ENCODE assay signal across 8 cellular contexts in the genomic region with DNA sequence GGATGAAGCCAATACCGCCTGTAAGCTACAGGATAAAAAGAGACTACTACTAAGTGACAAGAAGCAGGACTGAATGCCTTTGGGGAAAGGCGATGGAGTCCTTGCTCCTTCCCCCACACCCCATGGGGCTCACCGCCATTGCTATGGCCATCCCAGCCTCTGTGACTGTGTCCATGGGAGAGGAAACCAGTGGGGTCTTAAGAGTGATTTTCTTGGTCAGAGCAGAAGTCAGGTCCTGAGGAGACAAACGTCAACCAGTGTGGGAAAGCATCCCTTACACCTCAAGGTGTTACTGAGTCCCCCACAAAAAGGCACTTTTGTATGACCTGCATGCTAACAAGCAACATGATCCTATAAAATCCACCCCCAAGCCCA. TPM values are rescaled to one million over a fixed set of nuclear protein-coding genes. Genes with fewer than 3 reads are reported as not detected.
DNase-seq lines count a peak whose midpoint lies in the region; ATAC-seq and TF ChIP-seq lines count a peak whose summit lies in the region.

No MANE protein-coding gene starts in this region.

- H3K4me3 Mint-ChIP-seq in GM23338, result peak overlapping the region; percentile 94
- peak overlapping the region; percentile 84 to 91 (median 89) for H3K4me3 Mint-ChIP-seq in T-cell

- POLR2A ChIA-PET in T-cell (lab: Charles Lee), result interaction anchor here (0.6 kb wide), 2 partner anchors 14 to 265 kb away, joined by 3 to 4 read pairs; no protein-coding TSS in a partner anchor

- H3K27ac Mint-ChIP-seq in GM23338 (peak overlapping the region; percentile 59; the same call in 1 of the 2 replicates), T-cell (peak overlapping the region; percentile 91 to 93)

- peaks cover 91% of the 10 kb centered on the region for H3K36me3 Mint-ChIP-seq in GM23338 (ENCODE audit: low read depth)
- H3K36me3 Mint-ChIP-seq in T-cell, result peaks cover 32% of the 10 kb centered on the region

- peaks cover 22% of the 10 kb centered on the region for H3K79me2 ChIP-seq in GM23338 (replicated peaks; ENCODE audit: insufficient read depth)

- H3K4me2 ChIP-seq in GM23338, result peak overlapping the region; percentile 98

- no peak overlapping the region for H3K27ac ChIP-seq in GM23338 (ENCODE audit: low read depth)

- H4K20me1 ChIP-seq in GM23338 (replicated peaks; ENCODE audit: insufficient read depth), result peaks cover 22% of the 10 kb centered on the region

- DNase-seq in GM23338 (ENCODE audit: low spot score) (no peak), T-cell (no peak), fibroblast of the aortic adventitia (ENCODE audit: low read depth) (no peak), skeletal muscle cell (ENCODE audit: low read depth) (no peak), inferior parietal cortex (ENCODE audit: extremely low spot score) (no peak), NCI-H1694 (lab: John Stamatoyannopoulos, UW) (no peak)
- no peak for DNase-seq in stimulated activated CD4-positive, alpha-beta T cell treated with anti-CD3 and anti-CD28 coated beads, Interleukin-2, amount 100 ng/mL, for 24 hours
- no peak for DNase-seq in activated CD4-positive, alpha-beta T cell treated with anti-CD3 and anti-CD28 coated beads, Interleukin-2, amount 50 U/mL, for 48 hours

- H3K4me1 ChIP-seq in GM23338 (ENCODE audit: insufficient read depth), result peaks cover 9% of the 10 kb centered on the region; the same call in 1 of the 2 replicates

- H2AFZ ChIP-seq in GM23338, result no peak overlapping the region

- CTCF ChIA-PET in T-cell (lab: Charles Lee), result interaction anchor here (1.5 to 1.9 kb wide), 3 partner anchors 22 to 41 kb away, joined by 4 to 26 read pairs (median 23); a partner anchor contains a TSS

- no peaks in the 10 kb centered on the region for H3K27me3 ChIP-seq in GM23338 (ENCODE audit: insufficient read depth)

- TF ChIP-seq CTCF in GM23338 (conservative IDR thresholded peaks at IDR 0.05; ENCODE audit: low read depth in 2 of 2) (no peak), fibroblast of the aortic adventitia (IDR thresholded peaks at IDR 0.05; ENCODE audit: insufficient read depth, low read length) (no peak)

- H3K36me3 ChIP-seq in GM23338 (ENCODE audit: insufficient read depth), result peaks cover 56% of the 10 kb centered on the region

- H3K9me3 Mint-ChIP-seq in GM23338 (no peaks in the 10 kb centered on the region; the same call in 1 of the 3 replicates), T-cell (no peaks in the 10 kb centered on the region)

- H3K9me2 ChIP-seq in GM23338 (ENCODE audit: insufficient read depth), result no peaks in the 10 kb centered on the region

- H3K4me3 ChIP-seq in GM23338 (peak overlapping the region; percentile 93), fibroblast of the aortic adventitia (ENCODE audit: low read depth, low read length) (peak overlapping the region; percentile 92), skeletal muscle cell (ENCODE audit: low read depth, low read length) (peak overlapping the region; percentile 99)

- H3K4me1 Mint-ChIP-seq in GM23338, result peaks cover 23% of the 10 kb centered on the region
- H3K4me1 Mint-ChIP-seq in T-cell, result peaks cover 41 to 49% (median 48%) of the 10 kb centered on the region in 3 donors

- H3K27me3 Mint-ChIP-seq in GM23338 (ENCODE audit: insufficient read depth, low read depth, poor library complexity) (peaks cover 27% of the 10 kb centered on the region), T-cell (no peaks in the 10 kb centered on the region)

- peaks cover 58% of the 10 kb centered on the region for H3F3A ChIP-seq in GM23338 (replicated peaks; ENCODE audit: low read depth)

- ATAC-seq in GM23338 (no peak), T-cell (replicated peaks in 1 of 4) (no peak)

TF ChIP-seq in GM23338, 12 proteins besides CTCF, POLR2A, EP300 and RAD21:
- TF ChIP-seq, protein P1, sequence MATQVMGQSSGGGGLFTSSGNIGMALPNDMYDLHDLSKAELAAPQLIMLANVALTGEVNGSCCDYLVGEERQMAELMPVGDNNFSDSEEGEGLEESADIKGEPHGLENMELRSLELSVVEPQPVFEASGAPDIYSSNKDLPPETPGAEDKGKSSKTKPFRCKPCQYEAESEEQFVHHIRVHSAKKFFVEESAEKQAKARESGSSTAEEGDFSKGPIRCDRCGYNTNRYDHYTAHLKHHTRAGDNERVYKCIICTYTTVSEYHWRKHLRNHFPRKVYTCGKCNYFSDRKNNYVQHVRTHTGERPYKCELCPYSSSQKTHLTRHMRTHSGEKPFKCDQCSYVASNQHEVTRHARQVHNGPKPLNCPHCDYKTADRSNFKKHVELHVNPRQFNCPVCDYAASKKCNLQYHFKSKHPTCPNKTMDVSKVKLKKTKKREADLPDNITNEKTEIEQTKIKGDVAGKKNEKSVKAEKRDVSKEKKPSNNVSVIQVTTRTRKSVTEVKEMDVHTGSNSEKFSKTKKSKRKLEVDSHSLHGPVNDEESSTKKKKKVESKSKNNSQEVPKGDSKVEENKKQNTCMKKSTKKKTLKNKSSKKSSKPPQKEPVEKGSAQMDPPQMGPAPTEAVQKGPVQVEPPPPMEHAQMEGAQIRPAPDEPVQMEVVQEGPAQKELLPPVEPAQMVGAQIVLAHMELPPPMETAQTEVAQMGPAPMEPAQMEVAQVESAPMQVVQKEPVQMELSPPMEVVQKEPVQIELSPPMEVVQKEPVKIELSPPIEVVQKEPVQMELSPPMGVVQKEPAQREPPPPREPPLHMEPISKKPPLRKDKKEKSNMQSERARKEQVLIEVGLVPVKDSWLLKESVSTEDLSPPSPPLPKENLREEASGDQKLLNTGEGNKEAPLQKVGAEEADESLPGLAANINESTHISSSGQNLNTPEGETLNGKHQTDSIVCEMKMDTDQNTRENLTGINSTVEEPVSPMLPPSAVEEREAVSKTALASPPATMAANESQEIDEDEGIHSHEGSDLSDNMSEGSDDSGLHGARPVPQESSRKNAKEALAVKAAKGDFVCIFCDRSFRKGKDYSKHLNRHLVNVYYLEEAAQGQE (IDR thresholded peaks at IDR 0.05; ENCODE audit: unreplicated experiment), result no peak

RNA-seq across cellular contexts. Expression of a gene that starts 0.9 kb away (rescaled TPM):
- total RNA-seq in GM23338 (2014; rRNA removed; shearing (Covaris generic)), result 297 and 314 TPM in 2 replicates
- polyA plus RNA-seq in GM23338 (2016; fragmentation: Nextera tagmentation; extraction: Ambion mirVana), result 198 and 216 TPM in 2 replicates
- total RNA-seq in T-cell (100 to 1,000 TPM; 110 to 160 (median 149) TPM), fibroblast of the aortic adventitia (ENCODE audit: low replicate concordance) (313 and 402 TPM in 2 replicates)

RNA-seq across cellular contexts. Expression of a gene that starts 6.4 kb away (rescaled TPM):
- total RNA-seq in GM23338 (2014; rRNA removed; shearing (Covaris generic)), result 32.3 and 49.9 TPM in 2 replicates
- polyA plus RNA-seq in GM23338 (2016; fragmentation: Nextera tagmentation; extraction: Ambion mirVana), result 118 and 122 TPM in 2 replicates
- 10 to 100 TPM; 62.8 to 92.1 (median 78.1) TPM for total RNA-seq in T-cell
- 22.1 and 41.0 TPM in 2 replicates for total RNA-seq in fibroblast of the aortic adventitia (ENCODE audit: low replicate concordance)

RNA-seq across cellular contexts. Expression of a gene that starts 9.9 kb away (rescaled TPM):
- total RNA-seq in GM23338 (2014; rRNA removed; shearing (Covaris generic)), result 38.0 and 57.7 TPM in 2 replicates
- polyA plus RNA-seq in GM23338 (2016; fragmentation: Nextera tagmentation; extraction: Ambion mirVana), result 31.0 and 31.3 TPM in 2 replicates
- total RNA-seq in T-cell (10 to 100 TPM; 20.8 to 35.1 (median 30.3) TPM), fibroblast of the aortic adventitia (ENCODE audit: low replicate concordance) (32.6 and 46.4 TPM in 2 replicates)

RNA-seq across cellular contexts. Expression of a gene that starts 21.1 kb away (rescaled TPM):
- total RNA-seq in GM23338 (2014; rRNA removed; shearing (Covaris generic)), result 151 and 156 TPM in 2 replicates
- polyA plus RNA-seq in GM23338 (2016; fragmentation: Nextera tagmentation; extraction: Ambion mirVana), result 76.5 and 83.7 TPM in 2 replicates
- 100 to 1,000 TPM; 204 to 300 (median 293) TPM for total RNA-seq in T-cell
- total RNA-seq in fibroblast of the aortic adventitia (ENCODE audit: low replicate concordance), result 65.4 and 99.8 TPM in 2 replicates

RNA-seq across cellular contexts. Expression of a gene that starts 38.2 kb away (rescaled TPM):
- 22.1 and 28.7 TPM in 2 replicates for total RNA-seq in GM23338 (2014; rRNA removed; shearing (Covaris generic))
- polyA plus RNA-seq in GM23338 (2016; fragmentation: Nextera tagmentation; extraction: Ambion mirVana), result 15.9 and 17.9 TPM in 2 replicates
- total RNA-seq in T-cell, result 10 to 100 TPM; 40.4 to 79.0 (median 73.6) TPM
- 22.2 and 49.1 TPM in 2 replicates for total RNA-seq in fibroblast of the aortic adventitia (ENCODE audit: low replicate concordance)
